Comparison of ENCODE assay signal across 18 cellular contexts in genomic region chr17:4616456-4616855, GRCh38. TPM values are rescaled to one million over a fixed set of nuclear protein-coding genes. Genes with fewer than 3 reads are reported as not detected.
DNase-seq lines count a peak whose midpoint lies in the region; ATAC-seq and TF ChIP-seq lines count a peak whose summit lies in the region.
"Had no signal": no experiment of that assay in that cellular context is flagged by ENCODE, and none has a peak within 500 bp of the region (broad histone marks: within the 10 kb centered on the region; RNA-seq: fewer than 3 reads in every experiment).

No MANE protein-coding gene starts in this region.

- in situ Hi-C loops in gastrocnemius medialis (cut with MboI; ENCODE audit: low sequenced_read_pairs in 4 of 4), result no loop called here

- DNase-seq in NCI-H1417 (lab: John Stamatoyannopoulos, UW), result peak in 2 of 3 experiments; percentile 2 to 41
- no peak for DNase-seq in NCI-H1417 treated with DMSO at 0.1 percent for 48 hours (lab: John Stamatoyannopoulos, UW)
- DNase-seq in NCI-H146 (lab: John Stamatoyannopoulos, UW), result peak; percentile 45
- no peak for DNase-seq in left lung
- DNase-seq in gastrocnemius medialis, result no peak
- no peak for DNase-seq in cerebellar cortex (ENCODE audit: low spot score)
- DNase-seq in thyroid gland, result no peak
- DNase-seq: CD4-positive, CD25-positive, alpha-beta regulatory T cell; DMS53; HFFc6 had no signal

- H3K4me1 ChIP-seq in left lung (no peaks in the 10 kb centered on the region), gastrocnemius medialis (peaks cover 13 to 33% of the 10 kb centered on the region in 2 donors), thyroid gland (no peaks in the 10 kb centered on the region)
- H3K4me1 ChIP-seq: HAP-1 had no signal

- intact Hi-C loops in left lung (cut with DNase I), result no loop called here
- intact Hi-C loops in gastrocnemius medialis (cut with DNase I; ENCODE audit: low total_unique reads), result loop anchor here (5.0 kb wide), 1 partner anchor 34 kb away; the partner anchor contains the start of gene SMTNL2
- intact Hi-C loops in thyroid gland (cut with DNase I), result no loop called here

- 78 to 83% methylated on average over 8 of the region's 8 CpGs for WGBS in thyroid gland, 2 donors

- no peak overlapping the region for H3K27ac ChIP-seq in left lung
- H3K27ac ChIP-seq in gastrocnemius medialis, result peak overlapping the region; percentile 76 to 100 (median 92)
- H3K27ac ChIP-seq in thyroid gland, result no peak overlapping the region
- H3K27ac ChIP-seq: 22Rv1; BLaER1 treated with 17β-estradiol and CSF1 and Interleukin-3, amounts not matched to agents 10 nM and 100 nM had no signal

- H3K36me3 ChIP-seq in left lung (no peaks in the 10 kb centered on the region), gastrocnemius medialis (no peaks in the 10 kb centered on the region), thyroid gland (no peaks in the 10 kb centered on the region)
- H3K36me3 ChIP-seq: BLaER1 treated with 17β-estradiol and CSF1 and Interleukin-3, amounts not matched to agents 10 nM and 100 nM; HAP-1 had no signal

- no peak for TF ChIP-seq CTCF in left lung (IDR thresholded peaks at IDR 0.05)
- no peak for TF ChIP-seq CTCF in gastrocnemius medialis (IDR thresholded peaks at IDR 0.05 in 4 of 5, conservative IDR thresholded peaks at IDR 0.05 in 1 of 5)
- TF ChIP-seq CTCF in thyroid gland (IDR thresholded peaks at IDR 0.05), result no peak

- peak; percentile 93 for ATAC-seq in left lung
- peak in 1 of 2 donors; percentile 1 for ATAC-seq in gastrocnemius medialis
- no peak for ATAC-seq in HG03196 (IDR thresholded peaks at IDR 0.05; ENCODE audit: unreplicated experiment)
- ATAC-seq: GM12878 had no signal

- H3K9me3 ChIP-seq in left lung, result no peaks in the 10 kb centered on the region
- H3K9me3 ChIP-seq in gastrocnemius medialis, result no peaks in the 10 kb centered on the region
- no peaks in the 10 kb centered on the region for H3K9me3 ChIP-seq in thyroid gland
- H3K9me3 ChIP-seq: HAP-1 had no signal

- TF ChIP-seq POLR2A in gastrocnemius medialis (IDR thresholded peaks at IDR 0.05) (no peak), thyroid gland (IDR thresholded peaks at IDR 0.05) (no peak)

- H3K27me3 ChIP-seq in left lung, result no peaks in the 10 kb centered on the region
- no peaks in the 10 kb centered on the region for H3K27me3 ChIP-seq in gastrocnemius medialis
- no peaks in the 10 kb centered on the region for H3K27me3 ChIP-seq in thyroid gland
- H3K27me3 ChIP-seq: BLaER1 treated with 17β-estradiol and CSF1 and Interleukin-3, amounts not matched to agents 10 nM and 100 nM had no signal

- H3K4me3 ChIP-seq in left lung (no peak overlapping the region), gastrocnemius medialis (no peak overlapping the region), thyroid gland (replicated peaks in 1 of 3) (no peak overlapping the region)
- H3K4me3 ChIP-seq: BLaER1 treated with 17β-estradiol and CSF1 and Interleukin-3, amounts not matched to agents 10 nM and 100 nM; GM12878; HAP-1 had no signal

RNA-seq across cellular contexts. Expression of gene ALOX15, which starts 25.0 kb away (rescaled TPM):
- 1 to 10 TPM in 1 of 2 donors, under 1 TPM in 1; 0.15 to 4.8 TPM for total RNA-seq in left lung
- not detected for total RNA-seq in gastrocnemius medialis
- total RNA-seq in thyroid gland, result not detected
- total RNA-seq: A673; CD4-positive, CD25-positive, alpha-beta regulatory T cell; HFFc6 had no signal

RNA-seq across cellular contexts. Expression of gene SMTNL2, which starts 32.1 kb away (rescaled TPM):
- total RNA-seq in left lung (1 to 10 TPM; 5.5 to 5.7 TPM), gastrocnemius medialis (100 to 1,000 TPM; 110 to 588 (median 420) TPM), thyroid gland (under 1 TPM; 0.44 to 0.81 (median 0.67) TPM)
- total RNA-seq: A673; CD4-positive, CD25-positive, alpha-beta regulatory T cell; G401; GM12878; HFFc6 had no signal

RNA-seq across cellular contexts. Expression of gene GGT6, which starts 56.1 kb away (rescaled TPM):
- total RNA-seq in left lung (10 to 100 TPM in 1 of 2 donors, 1 to 10 TPM in 1; 1.8 to 17.4 TPM), gastrocnemius medialis (under 1 TPM in 1 of 4 donors, not detected in 3; 0.63 TPM), thyroid gland (1 to 10 TPM in 1 of 4 donors, under 1 TPM in 1, not detected in 2; 0.56 to 1.3 TPM)
- total RNA-seq: A673; CD4-positive, CD25-positive, alpha-beta regulatory T cell; G401; H1; HFFc6 had no signal

Comparison
In these comparisons a context has a peak if more than half of its experiments do, and no peak if none do; other contexts are left out.
1. DNase-seq: peak in NCI-H1417 (2 of 3) and NCI-H146 (single experiment); none in NCI-H1417 treated with DMSO at 0.1 percent for 48 hours (single experiment), left lung (0 of 2), gastrocnemius medialis (0 of 2), cerebellar cortex (single experiment) and thyroid gland (0 of 2).
2. H3K27ac ChIP-seq: peak in gastrocnemius medialis (4 of 4); none in left lung (0 of 2) and thyroid gland (0 of 3).
3. RNA of gene SMTNL2, which starts 32.1 kb away (total RNA-seq): 110 to 588 TPM in gastrocnemius medialis; 5.5 to 5.7 TPM in left lung and 0.44 to 0.81 TPM in thyroid gland; every median in the first group is over 10 times any median in the second.